8 cellular contexts compared by ENCODE assay signal in the genomic region with DNA sequence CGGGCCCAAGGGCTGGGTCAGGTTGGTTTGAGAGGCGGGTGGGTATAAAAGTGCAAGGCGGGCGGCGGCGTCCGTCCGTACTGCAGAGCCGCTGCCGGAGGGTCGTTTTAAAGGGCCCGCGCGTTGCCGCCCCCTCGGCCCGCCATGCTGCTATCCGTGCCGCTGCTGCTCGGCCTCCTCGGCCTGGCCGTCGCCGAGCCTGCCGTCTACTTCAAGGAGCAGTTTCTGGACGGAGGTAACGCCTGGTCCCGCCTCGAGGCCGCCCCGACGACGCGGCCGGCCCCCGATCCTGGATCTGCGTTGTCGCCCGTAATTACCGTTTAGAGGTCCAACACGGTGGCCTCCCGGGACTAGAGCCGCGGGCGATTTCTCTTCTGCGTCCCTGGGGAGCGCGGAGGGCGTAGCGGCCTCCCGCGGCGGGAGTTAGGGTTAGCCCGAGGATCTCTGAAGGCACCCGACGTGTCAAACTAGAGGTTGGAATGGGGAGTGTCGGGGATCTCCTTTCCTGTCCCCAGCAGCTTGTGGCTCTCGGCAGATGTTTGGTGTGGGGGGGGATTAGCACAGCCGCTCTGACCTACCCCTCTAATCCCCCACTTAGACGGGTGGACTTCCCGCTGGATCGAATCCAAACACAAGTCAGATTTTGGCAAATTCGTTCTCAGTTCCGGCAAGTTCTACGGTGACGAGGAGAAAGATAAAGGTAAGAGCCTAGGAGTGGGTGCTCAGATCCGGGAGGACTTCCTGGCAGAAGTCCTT. TPM values are rescaled to one million over a fixed set of nuclear protein-coding genes. Genes with fewer than 3 reads are reported as not detected.
A peak's percentile ranks its signal among the peaks of the same experiment; 100 is the strongest.
DNase-seq lines count a peak whose midpoint lies in the region; ATAC-seq, FAIRE-seq and TF ChIP-seq lines count a peak whose summit lies in the region.

A gene (plus strand): TSS at position 74 of the 756 bp plus-strand sequence. CDS start 71 bp downstream, at position 145.

- peak within 1 kb of the TSS; percentile 86 for H3K27ac ChIP-seq in CD8-positive, alpha-beta T cell (ENCODE audit: low read depth, low read length)
- peak within 1 kb of the TSS; percentile 94 for H3K27ac ChIP-seq in OCI-LY7 (ENCODE audit: low read depth, low read length, poor library complexity, severe bottlenecking)

- H3K27me3 Mint-ChIP-seq in CD8-positive, alpha-beta T cell (ENCODE audit: low read depth): no peaks in the 10 kb centered on the region
- no peaks in the 10 kb centered on the region for H3K27me3 Mint-ChIP-seq in stimulated activated naive CD8-positive, alpha-beta T cell treated with anti-CD3 and anti-CD28 coated beads, Interleukin-15, amount 100 ng/mL, for 72 hours

- peak within 1 kb of the TSS; percentile 93 for H3K4me2 ChIP-seq in OCI-LY7 (ENCODE audit: low read length)

- POLR2A ChIA-PET in CD8-positive, alpha-beta T cell (lab: Charles Lee): interaction anchor here (1.0 to 2.5 kb wide), 9 partner anchors 9 to 55 kb away, joined by 3 to 13 read pairs (median 4); a partner anchor contains a TSS
- POLR2A ChIA-PET in OCI-LY7 (lab: Charles Lee): interaction anchor here (0.6 kb wide), 1 partner anchor 60 kb away, joined by 3 read pairs; no protein-coding TSS in a partner anchor

- no peaks in the 10 kb centered on the region for H3K9me3 ChIP-seq in CD8-positive, alpha-beta T cell (ENCODE audit: low read length)
- H3K9me3 ChIP-seq in OCI-LY7 (ENCODE audit: low read length): no peaks in the 10 kb centered on the region

- ATAC-seq in CD8-positive, alpha-beta T cell: peak; percentile 17
- peak; percentile 4 for ATAC-seq in GM21619 (IDR thresholded peaks at IDR 0.05; ENCODE audit: unreplicated experiment)
- ATAC-seq in stimulated activated naive CD8-positive, alpha-beta T cell treated with anti-CD3 and anti-CD28 coated beads, Interleukin-15, amount 100 ng/mL, for 72 hours: peak; percentile 21

- TF ChIP-seq CTCF in CD8-positive, alpha-beta T cell (IDR thresholded peaks at IDR 0.05): no peak
- 0 out of 2 replicates have a peak, but pooled peaks have one; percentile 25 for TF ChIP-seq CTCF in OCI-LY7 (conservative IDR thresholded peaks at IDR 0.05; ENCODE audit: low read length)
- TF ChIP-seq CTCF in bronchial epithelial cell (IDR thresholded peaks at IDR 0.05; ENCODE audit: insufficient read depth, low read length, severe bottlenecking): peak; percentile 42

- peaks cover 58% of the 10 kb centered on the region for H3K4me1 Mint-ChIP-seq in CD8-positive, alpha-beta T cell (ENCODE audit: low read depth)
- peaks cover 75% of the 10 kb centered on the region for H3K4me1 Mint-ChIP-seq in stimulated activated naive CD8-positive, alpha-beta T cell treated with anti-CD3 and anti-CD28 coated beads, Interleukin-15, amount 100 ng/mL, for 72 hours

- H3K27me3 ChIP-seq in CD8-positive, alpha-beta T cell (ENCODE audit: insufficient read depth, low read length): no peaks in the 10 kb centered on the region
- H3K27me3 ChIP-seq in bronchial epithelial cell (ENCODE audit: control insufficient read depth, insufficient read depth, low read length): no peaks in the 10 kb centered on the region

- intact Hi-C loops in CD8-positive, alpha-beta T cell (cut with DNase I, micrococcal nuclease): loop anchor here (1.0 to 10.0 kb wide), 8 partner anchors 18 to 1974 kb away; a partner anchor contains a TSS
- intact Hi-C loops in OCI-LY7 (cut with micrococcal nuclease; ENCODE audit: unreplicated experiment): loop anchor here (1.0 to 5.0 kb wide), 2 partner anchors 57 to 101 kb away; a partner anchor contains a TSS

- FAIRE-seq in bronchial epithelial cell (lab: Jason Lieb, UNC): no peak

- DNase-seq in CD8-positive, alpha-beta T cell: peak in 3 of 7 experiments; percentile 34 to 49 (median 41)
- DNase-seq in OCI-LY7 (ENCODE audit: low spot score) (peak; percentile 62), bronchial epithelial cell (ENCODE audit: low read depth) (no peak), kidney tubule cell (ENCODE audit: low spot score) (peak; percentile 42), NCI-H1048 (lab: John Stamatoyannopoulos, UW) (no peak), NCI-H345 (lab: John Stamatoyannopoulos, UW) (no peak)
- DNase-seq in stimulated activated naive CD8-positive, alpha-beta T cell treated with anti-CD3 and anti-CD28 coated beads, Interleukin-15, amount 100 ng/mL, for 72 hours: peak in 1 of 2 donors; percentile 46

- peak within 1 kb of the TSS; percentile 96 for H3K27ac Mint-ChIP-seq in CD8-positive, alpha-beta T cell
- H3K27ac Mint-ChIP-seq in stimulated activated naive CD8-positive, alpha-beta T cell treated with anti-CD3 and anti-CD28 coated beads, Interleukin-15, amount 100 ng/mL, for 72 hours: peak within 1 kb of the TSS; percentile 95 to 98

- peaks cover 55% of the 10 kb centered on the region for H3K36me3 Mint-ChIP-seq in CD8-positive, alpha-beta T cell

- BruUV-seq in OCI-LY7 (replicated peaks; lab: Mats Ljungman, UMichigan): TSS peak; percentile 84

- H3K9me2 ChIP-seq in OCI-LY7 (ENCODE audit: insufficient read depth, low read length): no peaks in the 10 kb centered on the region

- H3K4me3 Mint-ChIP-seq in CD8-positive, alpha-beta T cell: peak within 1 kb of the TSS; percentile 99
- H3K4me3 Mint-ChIP-seq in stimulated activated naive CD8-positive, alpha-beta T cell treated with anti-CD3 and anti-CD28 coated beads, Interleukin-15, amount 100 ng/mL, for 72 hours: peak within 1 kb of the TSS; percentile 99

- CTCF ChIA-PET in CD8-positive, alpha-beta T cell (lab: Charles Lee): interaction anchor here (0.5 to 2.3 kb wide), 4 partner anchors 27 to 241 kb away, joined by 3 to 13 read pairs (median 4); no protein-coding TSS in a partner anchor
- CTCF ChIA-PET in OCI-LY7 (lab: Charles Lee; ENCODE audit: unreplicated experiment): no interaction called here

- peaks cover 30% of the 10 kb centered on the region for H3K36me3 ChIP-seq in CD8-positive, alpha-beta T cell (ENCODE audit: insufficient read depth, low read length)
- H3K36me3 ChIP-seq in OCI-LY7 (ENCODE audit: insufficient read depth, low read length): peaks cover 52% of the 10 kb centered on the region
- H3K36me3 ChIP-seq in bronchial epithelial cell (ENCODE audit: control insufficient read depth, insufficient read depth, low read length): peaks cover 30% of the 10 kb centered on the region

- peak within 1 kb of the TSS; percentile 91 for H3K4me3 ChIP-seq in CD8-positive, alpha-beta T cell (ENCODE audit: low read depth, low read length)
- peak within 1 kb of the TSS; percentile 98 for H3K4me3 ChIP-seq in OCI-LY7 (ENCODE audit: low read depth, low read length, poor library complexity, severe bottlenecking)
- H3K4me3 ChIP-seq in bronchial epithelial cell (ENCODE audit: low read depth, low read length): peak within 1 kb of the TSS; percentile 90

- peaks cover 27% of the 10 kb centered on the region for H4K20me1 ChIP-seq in OCI-LY7 (ENCODE audit: insufficient read depth, low read length)

- peaks cover 43% of the 10 kb centered on the region for H3K79me2 ChIP-seq in OCI-LY7 (ENCODE audit: insufficient read depth, low read depth, low read length)

- no peaks in the 10 kb centered on the region for H3K9me3 Mint-ChIP-seq in CD8-positive, alpha-beta T cell
- no peaks in the 10 kb centered on the region for H3K9me3 Mint-ChIP-seq in stimulated activated naive CD8-positive, alpha-beta T cell treated with anti-CD3 and anti-CD28 coated beads, Interleukin-15, amount 100 ng/mL, for 72 hours

- H2AFZ ChIP-seq in OCI-LY7 (ENCODE audit: low read length): peak within 1 kb of the TSS; percentile 47

- peaks cover 43% of the 10 kb centered on the region for H3K4me1 ChIP-seq in CD8-positive, alpha-beta T cell (ENCODE audit: insufficient read depth, low read length)
- H3K4me1 ChIP-seq in OCI-LY7 (ENCODE audit: insufficient read depth, low read length, poor library complexity, severe bottlenecking): peaks cover 73% of the 10 kb centered on the region

RNA-seq across cellular contexts. Expression of the gene that starts here (rescaled TPM):
- total RNA-seq in CD8-positive, alpha-beta T cell: 100 to 1,000 TPM; 618 to 650 TPM
- total RNA-seq in OCI-LY7 (2014; rRNA removed; shearing (Covaris generic)): 1,039 and 1,069 TPM in 2 replicates
- total RNA-seq in OCI-LY7 (2022) (398 and 581 TPM in 2 replicates), bronchial epithelial cell (1,002 and 1,570 TPM in 2 replicates)

Comparison
In these comparisons a context has a peak if more than half of its experiments do, and no peak if none do; other contexts are left out.
1. DNase-seq: peak in OCI-LY7 (single experiment) and kidney tubule cell (single experiment); none in bronchial epithelial cell (single experiment), NCI-H1048 (single experiment) and NCI-H345 (single experiment).
2. Peak in every context shown above with its lines, with median percentiles within 50 percentile points of each other: ATAC-seq and H3K4me3 ChIP-seq.